ENCODE assay signal across 15 cellular contexts in the genomic region with DNA sequence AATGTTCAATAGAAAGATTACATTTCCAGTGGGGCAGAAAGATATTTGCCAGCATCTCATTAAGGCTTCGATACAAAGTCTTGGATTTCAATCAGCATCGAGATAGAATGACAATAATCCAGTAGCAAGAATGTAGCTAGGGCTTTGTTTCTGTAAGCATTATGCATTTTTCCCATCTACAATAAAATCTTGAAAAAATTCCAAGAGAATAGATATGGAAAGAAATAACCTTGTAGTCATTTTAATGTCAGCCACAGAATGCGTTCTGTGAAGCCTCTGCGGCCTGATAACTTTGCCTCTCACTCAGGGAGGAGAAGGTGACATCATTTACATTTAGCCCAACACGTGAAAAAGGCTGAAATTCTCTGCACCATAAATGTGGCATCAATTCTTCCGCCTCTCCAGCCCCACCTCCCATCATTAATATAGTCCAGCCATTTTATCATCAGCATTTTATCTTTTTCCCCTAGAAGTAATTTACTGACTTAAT. TPM values are rescaled to one million over a fixed set of nuclear protein-coding genes. Genes with fewer than 3 reads are reported as not detected.
DNase-seq lines count a peak whose midpoint lies in the region; ATAC-seq and TF ChIP-seq lines count a peak whose summit lies in the region.
"Had no signal": no experiment of that assay in that cellular context is flagged by ENCODE, and none has a peak within 500 bp of the region (broad histone marks: within the 10 kb centered on the region; RNA-seq: fewer than 3 reads in every experiment).

No MANE protein-coding gene starts in this region.

- TF ChIP-seq EP300 in ovary (IDR thresholded peaks at IDR 0.05): no peak

- H3K79me2 ChIP-seq in GM23338 (replicated peaks; ENCODE audit: insufficient read depth): no peaks in the 10 kb centered on the region
- H3K79me2 ChIP-seq in neural progenitor cell (ENCODE audit: low read depth): no peaks in the 10 kb centered on the region

- no peaks in the 10 kb centered on the region for H3F3A ChIP-seq in GM23338 (replicated peaks; ENCODE audit: low read depth)
- no peaks in the 10 kb centered on the region for H3F3A ChIP-seq in neural progenitor cell (ENCODE audit: low read depth)

- no peak for ATAC-seq in GM23338
- ATAC-seq: HCT116 had no signal

- no peak for TF ChIP-seq POLR2A in ovary (IDR thresholded peaks at IDR 0.05)

- peak overlapping the region; percentile 4; the same call in 1 of the 2 replicates for H2AFZ ChIP-seq in GM23338
- H2AFZ ChIP-seq in neural progenitor cell (replicated peaks): no peak overlapping the region

- peaks cover 2% of the 10 kb centered on the region for H3K27me3 Mint-ChIP-seq in GM23338 (ENCODE audit: insufficient read depth, low read depth, poor library complexity)
- no peaks in the 10 kb centered on the region for H3K27me3 Mint-ChIP-seq in neural progenitor cell (ENCODE audit: insufficient read depth, low read depth)

- H3K27me3 ChIP-seq in GM23338 (ENCODE audit: insufficient read depth) (no peaks in the 10 kb centered on the region), neural progenitor cell (no peaks in the 10 kb centered on the region), ovary (no peaks in the 10 kb centered on the region)

- no peaks in the 10 kb centered on the region for H3K9me2 ChIP-seq in GM23338 (ENCODE audit: insufficient read depth)
- H3K9me2 ChIP-seq: SK-N-SH had no signal

- WGBS in ovary, 3 donors: 64 to 74% (median 68%) methylated on average over 6 of the region's 6 CpGs

- peaks cover 20% of the 10 kb centered on the region for H3K4me1 Mint-ChIP-seq in GM23338
- H3K4me1 Mint-ChIP-seq in neural progenitor cell: peaks cover 16% of the 10 kb centered on the region
- H3K4me1 Mint-ChIP-seq: CD4-positive, alpha-beta memory T cell had no signal

- H3K9me3 Mint-ChIP-seq in GM23338 (no peaks in the 10 kb centered on the region), neural progenitor cell (no peaks in the 10 kb centered on the region)
- H3K9me3 Mint-ChIP-seq: CD4-positive, alpha-beta memory T cell had no signal

- TF ChIP-seq CTCF in GM23338 (conservative IDR thresholded peaks at IDR 0.05; ENCODE audit: low read depth in 2 of 2) (no peak), neural progenitor cell (IDR thresholded peaks at IDR 0.05) (no peak), ovary (IDR thresholded peaks at IDR 0.05) (no peak)

- H4K20me1 ChIP-seq in GM23338 (replicated peaks; ENCODE audit: insufficient read depth): no peaks in the 10 kb centered on the region
- H4K20me1 ChIP-seq in neural progenitor cell (ENCODE audit: low read depth): no peaks in the 10 kb centered on the region

- H3K9ac ChIP-seq in neural progenitor cell: no peak overlapping the region
- H3K9ac ChIP-seq: SK-N-SH had no signal

- H3K4me2 ChIP-seq in GM23338: peak overlapping the region; percentile 35; the same call in 1 of the 2 replicates
- peak overlapping the region; percentile 7 for H3K4me2 ChIP-seq in neural progenitor cell
- H3K4me2 ChIP-seq: SK-N-SH had no signal

- DNase-seq in GM23338 (ENCODE audit: low spot score): peak; percentile 8
- no peak for DNase-seq in neural progenitor cell (ENCODE audit: low spot score)
- no peak for DNase-seq in activated effector memory CD4-positive, alpha-beta T cell treated with Interleukin-2 at 50 U/mL for 16 hours
- DNase-seq in ovary: no peak
- no peak for DNase-seq in SKM-1 treated with dmso at 0.1 percent for 144 hours (lab: John Stamatoyannopoulos, UW; ENCODE audit: unreplicated experiment)
- DNase-seq in COLO668 (lab: John Stamatoyannopoulos, UW; ENCODE audit: unreplicated experiment): no peak
- DNase-seq: Caco-2; CD4-positive, alpha-beta memory T cell; NCI-H1048; NCI-H1417; NCI-H1694; NCI-H774; SK-N-SH had no signal

- H3K4me1 ChIP-seq in GM23338 (ENCODE audit: insufficient read depth) (peaks cover 14% of the 10 kb centered on the region), neural progenitor cell (peaks cover 33% of the 10 kb centered on the region), ovary (ENCODE audit: insufficient read depth) (no peaks in the 10 kb centered on the region)
- H3K4me1 ChIP-seq: Caco-2 had no signal

- H3K27ac ChIP-seq in GM23338 (ENCODE audit: low read depth): no peak overlapping the region
- H3K27ac ChIP-seq in cingulate gyrus (ENCODE audit: low read depth, low read length): peak overlapping the region; percentile 92
- H3K27ac ChIP-seq in neural progenitor cell: no peak overlapping the region
- H3K27ac ChIP-seq in ovary: no peak overlapping the region

- intact Hi-C loops in ovary (cut with DNase I): no loop called here

- no peaks in the 10 kb centered on the region for H3K9me3 ChIP-seq in neural progenitor cell (ENCODE audit: low read depth)
- no peaks in the 10 kb centered on the region for H3K9me3 ChIP-seq in ovary
- H3K9me3 ChIP-seq: Caco-2, SK-N-SH had no signal

- no peaks in the 10 kb centered on the region for H3K36me3 Mint-ChIP-seq in GM23338 (ENCODE audit: low read depth)
- no peaks in the 10 kb centered on the region for H3K36me3 Mint-ChIP-seq in neural progenitor cell
- H3K36me3 Mint-ChIP-seq: CD4-positive, alpha-beta memory T cell had no signal

- H3K4me3 Mint-ChIP-seq in GM23338 (no peak overlapping the region; the same call in 2 of the 3 replicates), neural progenitor cell (no peak overlapping the region)
- H3K4me3 Mint-ChIP-seq: CD4-positive, alpha-beta memory T cell had no signal

- H3K36me3 ChIP-seq in GM23338 (ENCODE audit: insufficient read depth): no peaks in the 10 kb centered on the region
- H3K36me3 ChIP-seq in neural progenitor cell: no peaks in the 10 kb centered on the region
- H3K36me3 ChIP-seq in ovary: no peaks in the 10 kb centered on the region

- H3K27ac Mint-ChIP-seq in GM23338: no peak overlapping the region
- no peak overlapping the region for H3K27ac Mint-ChIP-seq in neural progenitor cell
- H3K27ac Mint-ChIP-seq: CD4-positive, alpha-beta memory T cell had no signal

- H3K4me3 ChIP-seq in GM23338 (no peak overlapping the region), neural progenitor cell (no peak overlapping the region), ovary (no peak overlapping the region)

TF ChIP-seq in GM23338, 12 proteins besides CTCF, POLR2A, EP300 and RAD21 (continues in another document):
- no peak for TF ChIP-seq EZH2phosphoT487 (IDR thresholded peaks at IDR 0.05; ENCODE audit: unreplicated experiment)
- TF ChIP-seq STAT1 (IDR thresholded peaks at IDR 0.05; ENCODE audit: unreplicated experiment): no peak
- no peak for TF ChIP-seq JUNB (IDR thresholded peaks at IDR 0.05; ENCODE audit: unreplicated experiment)
- TF ChIP-seq NANOG (IDR thresholded peaks at IDR 0.05; ENCODE audit: borderline replicate concordance): no peak
- no peak for TF ChIP-seq ZNF331 (CRISPR knock-in tag; IDR thresholded peaks at IDR 0.05; ENCODE audit: low read depth)
- no peak for TF ChIP-seq ETS1 (IDR thresholded peaks at IDR 0.05)
- TF ChIP-seq ZNF114 (CRISPR knock-in tag; IDR thresholded peaks at IDR 0.05): no peak

RNA-seq across cellular contexts. Expression of gene DYNC1I2, which starts 19.1 kb away (rescaled TPM):
- total RNA-seq in GM23338 (2014; rRNA removed; shearing (Covaris generic)): 68.0 and 79.4 TPM in 2 replicates
- polyA plus RNA-seq in GM23338 (2016; fragmentation: Nextera tagmentation; extraction: Ambion mirVana) (102 and 110 TPM in 2 replicates), ovary (100 to 1,000 TPM in 1 of 2 donors, 10 to 100 TPM in 1; 82.4 to 118 TPM)
- total RNA-seq in neural progenitor cell (ENCODE audit: low replicate concordance) (115 and 174 TPM in 2 replicates), ovary (10 to 100 TPM; 69.9 to 91.6 (median 81.4) TPM)
